In the genomic region with DNA sequence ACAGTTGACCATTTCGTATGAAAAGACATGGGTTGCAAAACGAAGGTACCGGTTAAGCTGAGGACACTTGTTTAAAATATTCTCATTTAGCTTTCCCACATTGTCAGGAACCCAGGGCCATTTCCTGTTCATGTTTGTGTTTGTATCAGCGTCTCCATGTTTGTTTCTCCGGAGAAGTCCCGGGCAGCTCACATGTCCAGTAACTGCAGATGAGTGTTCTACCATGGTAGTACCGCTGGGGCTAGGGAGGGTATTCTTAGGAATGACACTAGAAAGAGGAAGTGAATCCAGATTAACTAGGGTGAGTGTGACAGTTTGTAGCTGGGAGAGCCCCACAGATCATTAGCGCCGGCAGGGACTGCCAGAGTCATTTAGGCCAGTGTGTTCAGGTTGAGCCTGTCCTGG, we compare ENCODE assay signal across 1 cellular context.
TF ChIP-seq lines count a peak whose summit lies in the region.

No MANE protein-coding gene starts in this region.

TF ChIP-seq in HepG2, 621 proteins besides CTCF, POLR2A, EP300 and RAD21:
- TF ChIP-seq, protein P1, sequence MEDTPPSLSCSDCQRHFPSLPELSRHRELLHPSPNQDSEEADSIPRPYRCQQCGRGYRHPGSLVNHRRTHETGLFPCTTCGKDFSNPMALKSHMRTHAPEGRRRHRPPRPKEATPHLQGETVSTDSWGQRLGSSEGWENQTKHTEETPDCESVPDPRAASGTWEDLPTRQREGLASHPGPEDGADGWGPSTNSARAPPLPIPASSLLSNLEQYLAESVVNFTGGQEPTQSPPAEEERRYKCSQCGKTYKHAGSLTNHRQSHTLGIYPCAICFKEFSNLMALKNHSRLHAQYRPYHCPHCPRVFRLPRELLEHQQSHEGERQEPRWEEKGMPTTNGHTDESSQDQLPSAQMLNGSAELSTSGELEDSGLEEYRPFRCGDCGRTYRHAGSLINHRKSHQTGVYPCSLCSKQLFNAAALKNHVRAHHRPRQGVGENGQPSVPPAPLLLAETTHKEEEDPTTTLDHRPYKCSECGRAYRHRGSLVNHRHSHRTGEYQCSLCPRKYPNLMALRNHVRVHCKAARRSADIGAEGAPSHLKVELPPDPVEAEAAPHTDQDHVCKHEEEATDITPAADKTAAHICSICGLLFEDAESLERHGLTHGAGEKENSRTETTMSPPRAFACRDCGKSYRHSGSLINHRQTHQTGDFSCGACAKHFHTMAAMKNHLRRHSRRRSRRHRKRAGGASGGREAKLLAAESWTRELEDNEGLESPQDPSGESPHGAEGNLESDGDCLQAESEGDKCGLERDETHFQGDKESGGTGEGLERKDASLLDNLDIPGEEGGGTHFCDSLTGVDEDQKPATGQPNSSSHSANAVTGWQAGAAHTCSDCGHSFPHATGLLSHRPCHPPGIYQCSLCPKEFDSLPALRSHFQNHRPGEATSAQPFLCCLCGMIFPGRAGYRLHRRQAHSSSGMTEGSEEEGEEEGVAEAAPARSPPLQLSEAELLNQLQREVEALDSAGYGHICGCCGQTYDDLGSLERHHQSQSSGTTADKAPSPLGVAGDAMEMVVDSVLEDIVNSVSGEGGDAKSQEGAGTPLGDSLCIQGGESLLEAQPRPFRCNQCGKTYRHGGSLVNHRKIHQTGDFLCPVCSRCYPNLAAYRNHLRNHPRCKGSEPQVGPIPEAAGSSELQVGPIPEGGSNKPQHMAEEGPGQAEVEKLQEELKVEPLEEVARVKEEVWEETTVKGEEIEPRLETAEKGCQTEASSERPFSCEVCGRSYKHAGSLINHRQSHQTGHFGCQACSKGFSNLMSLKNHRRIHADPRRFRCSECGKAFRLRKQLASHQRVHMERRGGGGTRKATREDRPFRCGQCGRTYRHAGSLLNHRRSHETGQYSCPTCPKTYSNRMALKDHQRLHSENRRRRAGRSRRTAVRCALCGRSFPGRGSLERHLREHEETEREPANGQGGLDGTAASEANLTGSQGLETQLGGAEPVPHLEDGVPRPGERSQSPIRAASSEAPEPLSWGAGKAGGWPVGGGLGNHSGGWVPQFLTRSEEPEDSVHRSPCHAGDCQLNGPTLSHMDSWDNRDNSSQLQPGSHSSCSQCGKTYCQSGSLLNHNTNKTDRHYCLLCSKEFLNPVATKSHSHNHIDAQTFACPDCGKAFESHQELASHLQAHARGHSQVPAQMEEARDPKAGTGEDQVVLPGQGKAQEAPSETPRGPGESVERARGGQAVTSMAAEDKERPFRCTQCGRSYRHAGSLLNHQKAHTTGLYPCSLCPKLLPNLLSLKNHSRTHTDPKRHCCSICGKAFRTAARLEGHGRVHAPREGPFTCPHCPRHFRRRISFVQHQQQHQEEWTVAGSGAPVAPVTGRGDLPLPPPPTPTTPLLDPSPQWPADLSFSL (CRISPR knock-in tag; IDR thresholded peaks at IDR 0.05) = no peak
